20 cellular contexts compared by ENCODE assay signal in genomic region chr13:93045836-93046235, GRCh38.
A peak's percentile ranks its signal among the peaks of the same experiment; 100 is the strongest.
DNase-seq lines count a peak whose midpoint lies in the region; ATAC-seq, FAIRE-seq and TF ChIP-seq lines count a peak whose summit lies in the region.
"Had no signal": no experiment of that assay in that cellular context is flagged by ENCODE, and none has a peak within 500 bp of the region (broad histone marks: within the 10 kb centered on the region; RNA-seq: fewer than 3 reads in every experiment).

No MANE protein-coding gene starts in this region.

- TF ChIP-seq CTCF in astrocyte (IDR thresholded peaks at IDR 0.05; ENCODE audit: insufficient read depth, low read depth, low read length): no peak
- TF ChIP-seq CTCF in fibroblast of the aortic adventitia (IDR thresholded peaks at IDR 0.05; ENCODE audit: insufficient read depth, low read length): no peak
- no peak for TF ChIP-seq CTCF in kidney (IDR thresholded peaks at IDR 0.05; ENCODE audit: borderline replicate concordance, extremely low read depth, insufficient read depth)
- TF ChIP-seq CTCF in thyroid gland (IDR thresholded peaks at IDR 0.05): no peak

- no peaks in the 10 kb centered on the region for H3K36me3 Mint-ChIP-seq in astrocyte (ENCODE audit: low read depth, unreplicated experiment)

- H3K4me1 Mint-ChIP-seq in astrocyte (ENCODE audit: low read depth, unreplicated experiment): peaks cover 8% of the 10 kb centered on the region

- FAIRE-seq in astrocyte (lab: Jason Lieb, UNC) (no peak), kidney (lab: Jason Lieb, UNC) (no peak)
- FAIRE-seq: GM12892 had no signal

- no peak overlapping the region for H3K27ac Mint-ChIP-seq in astrocyte (ENCODE audit: unreplicated experiment)
- H3K27ac Mint-ChIP-seq: CD4-positive, alpha-beta T cell; HFFc6 had no signal

- DNase-seq in HCEC 1CT (peak; percentile 17), astrocyte (ENCODE audit: low read depth) (peak; percentile 53), fibroblast of the aortic adventitia (ENCODE audit: low read depth) (peak; percentile 37), cardiac septum (ENCODE audit: low spot score) (no peak), kidney (no peak), thyroid gland (no peak)
- DNase-seq: CD4-positive, alpha-beta T cell; COR-L47; H7; HFFc6; KG1; NCI-H1092 treated with DMSO at 0.1 percent for 48 hours; NCI-H1436 treated with DMSO at 0.1 percent for 48 hours; NCI-H1930; NCI-H510A treated with DMSO at 0.1 percent for 48 hours; NCI-H748 treated with DMSO at 0.1 percent for 48 hours; Peyer's patch; T-helper 1 cell had no signal

- H3K4me3 ChIP-seq in astrocyte (ENCODE audit: insufficient read depth, low read depth, low read length) (no peak overlapping the region), fibroblast of the aortic adventitia (ENCODE audit: low read depth, low read length) (no peak overlapping the region), kidney (ENCODE audit: low read length in 2 of 2) (no peak overlapping the region), thyroid gland (replicated peaks in 1 of 3) (no peak overlapping the region)
- H3K4me3 ChIP-seq: Peyer's patch had no signal

- H3K9me3 Mint-ChIP-seq in astrocyte (ENCODE audit: unreplicated experiment): peaks cover 13% of the 10 kb centered on the region
- H3K9me3 Mint-ChIP-seq: CD4-positive, alpha-beta T cell had no signal

- H3K4me3 Mint-ChIP-seq in astrocyte (ENCODE audit: unreplicated experiment): no peak overlapping the region
- H3K4me3 Mint-ChIP-seq: CD4-positive, alpha-beta T cell; HFFc6 had no signal

- intact Hi-C loops in cardiac septum (cut with DNase I): no loop called here
- intact Hi-C loops in kidney (cut with DNase I): no loop called here
- intact Hi-C loops in thyroid gland (cut with DNase I): no loop called here

- H3K9me3 ChIP-seq in astrocyte (ENCODE audit: insufficient read depth, low read depth, low read length) (no peaks in the 10 kb centered on the region), kidney (ENCODE audit: control insufficient read depth in 1 of 2, low read length in 2 of 2) (no peaks in the 10 kb centered on the region), thyroid gland (no peaks in the 10 kb centered on the region)
- H3K9me3 ChIP-seq: Peyer's patch had no signal

- no peak for TF ChIP-seq POLR2A in thyroid gland (IDR thresholded peaks at IDR 0.05)

- H3K36me3 ChIP-seq in astrocyte (ENCODE audit: insufficient read depth, low read length) (no peaks in the 10 kb centered on the region), kidney (ENCODE audit: control insufficient read depth in 1 of 2, insufficient read depth in 2 of 2, low read length in 2 of 2) (no peaks in the 10 kb centered on the region), thyroid gland (no peaks in the 10 kb centered on the region)
- H3K36me3 ChIP-seq: Peyer's patch had no signal

- H3K27me3 ChIP-seq in astrocyte (ENCODE audit: insufficient read depth, low read length) (no peaks in the 10 kb centered on the region), thyroid gland (no peaks in the 10 kb centered on the region)
- H3K27me3 ChIP-seq: Peyer's patch had no signal

- H3K4me2 ChIP-seq in astrocyte (ENCODE audit: low read length): no peak overlapping the region

- H3K79me2 ChIP-seq in astrocyte (ENCODE audit: insufficient read depth, low read length): no peaks in the 10 kb centered on the region

- H2AFZ ChIP-seq in astrocyte (ENCODE audit: low read depth, low read length): no peak overlapping the region

- H4K20me1 ChIP-seq in astrocyte (ENCODE audit: insufficient read depth, low read length): no peaks in the 10 kb centered on the region

- no peak for ATAC-seq in GM18520 (IDR thresholded peaks at IDR 0.05; ENCODE audit: unreplicated experiment)

- no peak overlapping the region for H3K9ac ChIP-seq in astrocyte (ENCODE audit: low read length)
- no peak overlapping the region for H3K9ac ChIP-seq in kidney (ENCODE audit: low read length in 2 of 2)

- H3K27me3 Mint-ChIP-seq in astrocyte (ENCODE audit: low read depth, unreplicated experiment): no peaks in the 10 kb centered on the region
- H3K27me3 Mint-ChIP-seq: CD4-positive, alpha-beta T cell had no signal

- H3K27ac ChIP-seq in astrocyte (ENCODE audit: low read depth, low read length) (no peak overlapping the region), kidney (ENCODE audit: low read depth in 2 of 2, low read length in 2 of 2) (no peak overlapping the region), thyroid gland (no peak overlapping the region)
- H3K27ac ChIP-seq: Peyer's patch had no signal

- H3K4me1 ChIP-seq in astrocyte (ENCODE audit: insufficient read depth, low read length): no peaks in the 10 kb centered on the region
- no peaks in the 10 kb centered on the region for H3K4me1 ChIP-seq in kidney (ENCODE audit: control insufficient read depth in 1 of 2, insufficient read depth in 1 of 2, low read depth in 1 of 2, low read length in 2 of 2)
- no peaks in the 10 kb centered on the region for H3K4me1 ChIP-seq in thyroid gland
- H3K4me1 ChIP-seq: Peyer's patch had no signal

- WGBS in thyroid gland, 2 donors: 81 to 86% methylated on average over 1 of the region's 1 CpG

Comparison
In these comparisons a context has a peak if more than half of its experiments do, and no peak if none do; other contexts are left out.
1. DNase-seq: peak in HCEC 1CT (single experiment), astrocyte (single experiment) and fibroblast of the aortic adventitia (single experiment); none in cardiac septum (single experiment), kidney (single experiment) and thyroid gland (0 of 2).